In genomic region chr2:234490239-234491074, GRCh38 we compare ENCODE assay signal across 11 cellular contexts. TPM values are rescaled to one million over a fixed set of nuclear protein-coding genes. Genes with fewer than 3 reads are reported as not detected.
DNase-seq lines count a peak whose midpoint lies in the region; ATAC-seq and TF ChIP-seq lines count a peak whose summit lies in the region.
"Had no signal": no experiment of that assay in that cellular context is flagged by ENCODE, and none has a peak within 500 bp of the region (broad histone marks: within the 10 kb centered on the region; RNA-seq: fewer than 3 reads in every experiment).

No MANE protein-coding gene starts in this region.

- in situ Hi-C loops in Panc1 (cut with HindIII; ENCODE audit: low pct_unique_long_range_greater_than_20kb, low sequenced_read_pairs): no loop called here

- peak overlapping the region; percentile 83 for H3K4me3 Mint-ChIP-seq in stimulated activated naive CD8-positive, alpha-beta T cell treated with anti-CD3 and anti-CD28 coated beads, Interleukin-15, amount 100 ng/mL, for 72 hours

- no peak for DNase-seq in activated CD4-positive, CD25-positive, alpha-beta regulatory T cell treated with anti-CD3 and anti-CD28 coated beads, Interleukin-2, amount 50 U/mL, for 72 hours
- DNase-seq in Panc1 (ENCODE audit: low read depth, low spot score): no peak
- no peak for DNase-seq in dorsolateral prefrontal cortex
- peak; percentile 37 to 45 for DNase-seq in stimulated activated naive CD8-positive, alpha-beta T cell treated with anti-CD3 and anti-CD28 coated beads, Interleukin-15, amount 100 ng/mL, for 72 hours
- no peak for DNase-seq in NCI-H1436 (lab: John Stamatoyannopoulos, UW)
- DNase-seq in dedifferentiated amniotic fluid mesenchymal stem cell (ENCODE audit: extremely low spot score): no peak
- no peak for DNase-seq in GOT3 (lab: John Stamatoyannopoulos, UW)
- DNase-seq: NK-92 treated with Interleukin-12 subunit alpha and Interleukin-12 subunit beta, amount 100 ng/mL, for 24 hours had no signal

- TF ChIP-seq CTCF in Panc1 (IDR thresholded peaks at IDR 0.05) (no peak), dorsolateral prefrontal cortex (IDR thresholded peaks at IDR 0.05 in 54 of 56, conservative IDR thresholded peaks at IDR 0.05 in 2 of 56; ENCODE audit: low read depth in 1 of 56, partially characterized antibody in 56 of 56) (no peak)

- CTCF ChIA-PET in Panc1 (lab: Charles Lee): no interaction called here

- peaks cover 44% of the 10 kb centered on the region for H3K4me1 ChIP-seq in Panc1 (ENCODE audit: control insufficient read depth, insufficient read depth, low read length)

- peak; percentile 45 to 50 for ATAC-seq in activated CD4-positive, CD25-positive, alpha-beta regulatory T cell treated with anti-CD3 and anti-CD28 coated beads, Interleukin-2, amount 50 U/mL, for 24 hours
- no peak for ATAC-seq in Panc1
- ATAC-seq in stimulated activated naive CD8-positive, alpha-beta T cell treated with anti-CD3 and anti-CD28 coated beads, Interleukin-15, amount 100 ng/mL, for 72 hours: peak; percentile 44

- H3K27ac Mint-ChIP-seq in stimulated activated naive CD8-positive, alpha-beta T cell treated with anti-CD3 and anti-CD28 coated beads, Interleukin-15, amount 100 ng/mL, for 72 hours: peak overlapping the region; percentile 95 to 96

- BruUV-seq in Panc1 (replicated peaks; lab: Mats Ljungman, UMichigan): no TSS peak

- intact Hi-C loops in Panc1 (cut with micrococcal nuclease; ENCODE audit: unreplicated experiment) (loop anchor here (5.0 kb wide), 3 partner anchors 123 to 353 kb away; no protein-coding TSS in a partner anchor), dorsolateral prefrontal cortex (cut with DNase I) (loop anchor here in 1 of 2 donors (10.0 kb wide), 1 partner anchor 206 kb away; no protein-coding TSS in a partner anchor)

- H3K4me1 Mint-ChIP-seq in stimulated activated naive CD8-positive, alpha-beta T cell treated with anti-CD3 and anti-CD28 coated beads, Interleukin-15, amount 100 ng/mL, for 72 hours: peaks cover 72% of the 10 kb centered on the region

- H3K27me3 ChIP-seq in Panc1 (ENCODE audit: control insufficient read depth, insufficient read depth, low read length) (no peaks in the 10 kb centered on the region), dorsolateral prefrontal cortex (peaks cover 0 to 11% (median 0%) of the 10 kb centered on the region in 45 donors)
- H3K27me3 ChIP-seq: cardiac muscle cell had no signal

- H3K27ac ChIP-seq in Panc1 (ENCODE audit: low read length) (peak overlapping the region; percentile 91), dorsolateral prefrontal cortex (peak overlapping the region in 50 of 59 donors; percentile 1 to 81 (median 64))
- H3K27ac ChIP-seq: cardiac muscle cell, VCaP had no signal

- H3K9me3 ChIP-seq in Panc1 (ENCODE audit: control insufficient read depth, insufficient read depth, low read depth, low read length): no peaks in the 10 kb centered on the region

- H3K27me3 Mint-ChIP-seq in stimulated activated naive CD8-positive, alpha-beta T cell treated with anti-CD3 and anti-CD28 coated beads, Interleukin-15, amount 100 ng/mL, for 72 hours: no peaks in the 10 kb centered on the region

- peaks cover 7% of the 10 kb centered on the region for H3K36me3 ChIP-seq in Panc1 (ENCODE audit: control insufficient read depth, insufficient read depth, low read length)
- H3K36me3 ChIP-seq: cardiac muscle cell had no signal

- no peaks in the 10 kb centered on the region for H3K9me3 Mint-ChIP-seq in stimulated activated naive CD8-positive, alpha-beta T cell treated with anti-CD3 and anti-CD28 coated beads, Interleukin-15, amount 100 ng/mL, for 72 hours

- H3K4me3 ChIP-seq in Panc1 (ENCODE audit: low read depth in 2 of 2, low read length in 2 of 2): peak overlapping the region; percentile 72 to 97; a peak in 3 of 4 replicates
- peak overlapping the region in 43 of 59 donors; percentile 2 to 81 (median 31) for H3K4me3 ChIP-seq in dorsolateral prefrontal cortex
- H3K4me3 ChIP-seq: cardiac muscle cell had no signal

- POLR2A ChIA-PET in Panc1 (lab: Charles Lee): interaction anchor here (0.6 kb wide), 1 partner anchor 509 kb away, joined by 3 read pairs; no protein-coding TSS in a partner anchor

RNA-seq across cellular contexts. Expression of gene ARL4C, which starts 6.4 kb away (rescaled TPM):
- 151 TPM for total RNA-seq in Panc1 (2021; ENCODE audit: unreplicated experiment)
- 176 TPM for polyA plus RNA-seq in Panc1 (2012; ENCODE audit: insufficient read length)
- total RNA-seq in dorsolateral prefrontal cortex: 10 to 100 TPM; 11.0 to 65.3 (median 37.1) TPM

Comparison
In these comparisons a context has a peak if more than half of its experiments do, and no peak if none do; other contexts are left out.
1. DNase-seq: peak in stimulated activated naive CD8-positive, alpha-beta T cell treated with anti-CD3 and anti-CD28 coated beads, Interleukin-15, amount 100 ng/mL, for 72 hours (2 of 2); none in activated CD4-positive, CD25-positive, alpha-beta regulatory T cell treated with anti-CD3 and anti-CD28 coated beads, Interleukin-2, amount 50 U/mL, for 72 hours (single experiment), Panc1 (single experiment), dorsolateral prefrontal cortex (0 of 10), NCI-H1436 (single experiment), dedifferentiated amniotic fluid mesenchymal stem cell (single experiment) and GOT3 (single experiment).